1 cellular context compared by ENCODE assay signal in the genomic region with DNA sequence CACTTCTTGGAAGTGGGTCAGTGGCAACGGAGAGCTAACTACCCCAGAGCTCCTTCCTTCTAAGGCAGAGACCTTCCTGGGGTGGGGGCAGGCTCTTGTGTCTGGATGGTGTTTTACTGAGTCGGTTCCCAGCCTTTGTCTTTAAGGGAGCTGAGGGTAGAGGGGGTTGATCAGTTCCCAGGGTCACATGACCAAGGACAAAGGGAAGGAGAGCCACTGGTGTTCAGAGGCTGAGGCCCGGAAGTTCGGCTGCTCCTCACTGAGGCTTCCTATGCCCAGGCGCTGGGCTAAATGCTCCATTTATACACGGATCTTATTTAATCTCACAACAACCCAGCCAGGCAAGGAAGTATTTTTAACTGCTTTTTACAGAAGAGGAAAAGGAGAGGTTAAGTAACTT.
TF ChIP-seq lines count a peak whose summit lies in the region.

No MANE protein-coding gene starts in this region.

TF ChIP-seq in SK-N-SH treated with all-trans-retinoic acid at 6 μM for 48 hours, 23 proteins besides CTCF, POLR2A, EP300 and RAD21 (continued from another document):
- TF ChIP-seq, protein P1, sequence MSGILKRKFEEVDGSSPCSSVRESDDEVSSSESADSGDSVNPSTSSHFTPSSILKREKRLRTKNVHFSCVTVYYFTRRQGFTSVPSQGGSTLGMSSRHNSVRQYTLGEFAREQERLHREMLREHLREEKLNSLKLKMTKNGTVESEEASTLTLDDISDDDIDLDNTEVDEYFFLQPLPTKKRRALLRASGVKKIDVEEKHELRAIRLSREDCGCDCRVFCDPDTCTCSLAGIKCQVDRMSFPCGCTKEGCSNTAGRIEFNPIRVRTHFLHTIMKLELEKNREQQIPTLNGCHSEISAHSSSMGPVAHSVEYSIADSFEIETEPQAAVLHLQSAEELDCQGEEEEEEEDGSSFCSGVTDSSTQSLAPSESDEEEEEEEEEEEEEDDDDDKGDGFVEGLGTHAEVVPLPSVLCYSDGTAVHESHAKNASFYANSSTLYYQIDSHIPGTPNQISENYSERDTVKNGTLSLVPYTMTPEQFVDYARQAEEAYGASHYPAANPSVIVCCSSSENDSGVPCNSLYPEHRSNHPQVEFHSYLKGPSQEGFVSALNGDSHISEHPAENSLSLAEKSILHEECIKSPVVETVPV (CRISPR knock-in tag; IDR thresholded peaks at IDR 0.05): no peak
TF ChIP-seq in SK-N-SH treated with all-trans-retinoic acid at 6 μM for 48 hours: peak in this region for 0.
